8 cellular contexts compared by ENCODE assay signal in genomic region chr9:113886003-113886324, GRCh38. TPM values are rescaled to one million over a fixed set of nuclear protein-coding genes. Genes with fewer than 3 reads are reported as not detected.
DNase-seq lines count a peak whose midpoint lies in the region; ATAC-seq and TF ChIP-seq lines count a peak whose summit lies in the region.

No MANE protein-coding gene starts in this region.

- H2AFZ ChIP-seq in GM23338, result no peak overlapping the region

- H3K9ac ChIP-seq in skeletal muscle tissue (ENCODE audit: low read depth in 1 of 3, low read length in 3 of 3), result peak overlapping the region in 2 of 3 donors; percentile 0 to 34

- H3K4me1 ChIP-seq in GM23338 (ENCODE audit: insufficient read depth) (peaks cover 30% of the 10 kb centered on the region), skeletal muscle tissue (ENCODE audit: control insufficient read depth in 3 of 3, insufficient read depth in 3 of 3, low read length in 3 of 3) (peaks cover 25 to 38% (median 34%) of the 10 kb centered on the region in 3 donors)

- no peak for TF ChIP-seq POLR2A in GM18505 (IDR thresholded peaks at IDR 0.05; ENCODE audit: borderline replicate concordance, extremely low read depth, insufficient read depth, insufficient read length)

- H3K9me3 ChIP-seq in skeletal muscle tissue (ENCODE audit: control insufficient read depth in 3 of 3, low read length in 3 of 3), result no peaks in the 10 kb centered on the region

- H3K27ac Mint-ChIP-seq in GM23338, result peak overlapping the region; percentile 53; the same call in 1 of the 2 replicates
- H3K27ac Mint-ChIP-seq in activated T-helper 1 cell treated with anti-CD3 and anti-CD28 coated beads, Interleukin-12 subunit alpha, Interleukin-12 subunit beta, Interleukin-2, Interleukin-4 antibody, amounts not matched to agents 30 ng/mL and 10 ng/mL and 1 ng/mL, durations not matched to agents 14 hours and 24 hours and 36 hours, result no peak overlapping the region

- H3K27me3 ChIP-seq in GM23338 (ENCODE audit: insufficient read depth) (no peaks in the 10 kb centered on the region), skeletal muscle tissue (ENCODE audit: control insufficient read depth in 3 of 3, insufficient read depth in 3 of 3, low read length in 3 of 3) (no peaks in the 10 kb centered on the region)

- no peak for TF ChIP-seq CTCF in GM23338 (conservative IDR thresholded peaks at IDR 0.05; ENCODE audit: low read depth in 2 of 2)

- H3K4me1 Mint-ChIP-seq in GM23338, result peaks cover 63% of the 10 kb centered on the region
- H3K4me1 Mint-ChIP-seq in activated T-helper 1 cell treated with anti-CD3 and anti-CD28 coated beads, Interleukin-12 subunit alpha, Interleukin-12 subunit beta, Interleukin-2, Interleukin-4 antibody, amounts not matched to agents 30 ng/mL and 10 ng/mL and 1 ng/mL, durations not matched to agents 14 hours and 24 hours and 36 hours (ENCODE audit: low read depth), result peaks cover 22% of the 10 kb centered on the region

- H3K36me3 Mint-ChIP-seq in GM23338 (ENCODE audit: low read depth), result peaks cover 24% of the 10 kb centered on the region
- no peaks in the 10 kb centered on the region for H3K36me3 Mint-ChIP-seq in activated T-helper 1 cell treated with anti-CD3 and anti-CD28 coated beads, Interleukin-12 subunit alpha, Interleukin-12 subunit beta, Interleukin-2, Interleukin-4 antibody, amounts not matched to agents 30 ng/mL and 10 ng/mL and 1 ng/mL, durations not matched to agents 14 hours and 24 hours and 36 hours (ENCODE audit: low read depth)

- DNase-seq in GM23338 (ENCODE audit: low spot score) (no peak), left ventricle myocardium superior (no peak)
- DNase-seq in activated T-helper 1 cell treated with anti-CD3 and anti-CD28 coated beads, Interleukin-12 subunit alpha, Interleukin-12 subunit beta, Interleukin-2, Interleukin-4 antibody, amounts not matched to agents 30 ng/mL and 10 ng/mL and 1 ng/mL, durations not matched to agents 14 hours and 24 hours and 36 hours (ENCODE audit: low spot score), result no peak

- no peak overlapping the region for H3K4me3 Mint-ChIP-seq in GM23338
- peak overlapping the region; percentile 68 for H3K4me3 Mint-ChIP-seq in activated T-helper 1 cell treated with anti-CD3 and anti-CD28 coated beads, Interleukin-12 subunit alpha, Interleukin-12 subunit beta, Interleukin-2, Interleukin-4 antibody, amounts not matched to agents 30 ng/mL and 10 ng/mL and 1 ng/mL, durations not matched to agents 14 hours and 24 hours and 36 hours

- H3K79me2 ChIP-seq in GM23338 (replicated peaks; ENCODE audit: insufficient read depth), result peaks cover 89% of the 10 kb centered on the region

- H3K27ac ChIP-seq in GM23338 (ENCODE audit: low read depth) (0 out of 2 replicates have a peak overlapping the region, but pooled peaks have one; percentile 13), skeletal muscle tissue (ENCODE audit: low read depth, low read length) (peak overlapping the region; percentile 28)

- peak; percentile 10 for ATAC-seq in GM23338
- ATAC-seq in left ventricle myocardium superior, result peak; percentile 73
- no peak for ATAC-seq in GM18867 (IDR thresholded peaks at IDR 0.05; ENCODE audit: unreplicated experiment)
- ATAC-seq in GM18505 (IDR thresholded peaks at IDR 0.05; ENCODE audit: unreplicated experiment), result no peak
- ATAC-seq in GM21367 (IDR thresholded peaks at IDR 0.05; ENCODE audit: unreplicated experiment), result no peak
- ATAC-seq in GM21576 (IDR thresholded peaks at IDR 0.05; ENCODE audit: unreplicated experiment), result no peak

- no peak overlapping the region for H3K4me3 ChIP-seq in GM23338
- peak overlapping the region in 2 of 3 donors; percentile 1 to 40 for H3K4me3 ChIP-seq in skeletal muscle tissue (ENCODE audit: low read length in 3 of 3)

- H3K9me3 Mint-ChIP-seq in GM23338, result peaks cover 11% of the 10 kb centered on the region
- peaks cover 10% of the 10 kb centered on the region for H3K9me3 Mint-ChIP-seq in activated T-helper 1 cell treated with anti-CD3 and anti-CD28 coated beads, Interleukin-12 subunit alpha, Interleukin-12 subunit beta, Interleukin-2, Interleukin-4 antibody, amounts not matched to agents 30 ng/mL and 10 ng/mL and 1 ng/mL, durations not matched to agents 14 hours and 24 hours and 36 hours

- peak overlapping the region; percentile 28; the same call in 1 of the 2 replicates for H3K4me2 ChIP-seq in GM23338

- no peaks in the 10 kb centered on the region for H3F3A ChIP-seq in GM23338 (replicated peaks; ENCODE audit: low read depth)

- 0 out of 2 replicates have a peak, but pooled peaks cover 5% of the 10 kb centered on the region for H3K9me2 ChIP-seq in GM23338 (ENCODE audit: insufficient read depth)

- no peaks in the 10 kb centered on the region for H3K36me3 ChIP-seq in GM23338 (ENCODE audit: insufficient read depth)
- H3K36me3 ChIP-seq in skeletal muscle tissue (ENCODE audit: control insufficient read depth in 3 of 3, insufficient read depth in 3 of 3, low read length in 3 of 3), result no peaks in the 10 kb centered on the region

- no peaks in the 10 kb centered on the region; the same call in 1 of the 2 replicates for H4K20me1 ChIP-seq in GM23338 (replicated peaks; ENCODE audit: insufficient read depth)

- intact Hi-C loops in activated T-helper 1 cell treated with anti-CD3 and anti-CD28 coated beads, Interleukin-12 subunit alpha, Interleukin-12 subunit beta, Interleukin-2, Interleukin-4 antibody, amounts not matched to agents 30 ng/mL and 10 ng/mL and 1 ng/mL, durations not matched to agents 14 hours and 24 hours and 36 hours (cut with micrococcal nuclease), result no loop called here
- intact Hi-C loops in left ventricle myocardium superior (cut with micrococcal nuclease), result no loop called here

- H3K27me3 Mint-ChIP-seq in GM23338 (ENCODE audit: insufficient read depth, low read depth, poor library complexity), result peaks cover 6% of the 10 kb centered on the region
- peaks cover 6% of the 10 kb centered on the region for H3K27me3 Mint-ChIP-seq in activated T-helper 1 cell treated with anti-CD3 and anti-CD28 coated beads, Interleukin-12 subunit alpha, Interleukin-12 subunit beta, Interleukin-2, Interleukin-4 antibody, amounts not matched to agents 30 ng/mL and 10 ng/mL and 1 ng/mL, durations not matched to agents 14 hours and 24 hours and 36 hours (ENCODE audit: insufficient read depth)

TF ChIP-seq in GM23338, 12 proteins besides CTCF, POLR2A, EP300 and RAD21 (continues in another document):
- TF ChIP-seq EZH2phosphoT487 (IDR thresholded peaks at IDR 0.05; ENCODE audit: unreplicated experiment), result no peak
- no peak for TF ChIP-seq STAT1 (IDR thresholded peaks at IDR 0.05; ENCODE audit: unreplicated experiment)
- no peak for TF ChIP-seq CREB1 (CRISPR knock-in tag; IDR thresholded peaks at IDR 0.05; ENCODE audit: low read depth)
- no peak for TF ChIP-seq NANOG (IDR thresholded peaks at IDR 0.05; ENCODE audit: borderline replicate concordance)

RNA-seq across cellular contexts. Expression of gene ZNF618, which starts 9.9 kb away (rescaled TPM):
- 19.6 and 22.1 TPM in 2 replicates for total RNA-seq in GM23338 (2014; rRNA removed; shearing (Covaris generic))
- 10.3 and 12.1 TPM in 2 replicates for polyA plus RNA-seq in GM23338 (2016; fragmentation: Nextera tagmentation; extraction: Ambion mirVana)
- total RNA-seq in activated T-helper 1 cell treated with anti-CD3 and anti-CD28 coated beads, Interleukin-12 subunit alpha, Interleukin-12 subunit beta, Interleukin-2, Interleukin-4 antibody, amounts not matched to agents 30 ng/mL and 10 ng/mL and 1 ng/mL, durations not matched to agents 14 hours and 24 hours and 36 hours, result 0.07 and 0.16 TPM in 2 replicates
- total RNA-seq in left ventricle myocardium superior, result 1.5 TPM
- 4.7 TPM for total RNA-seq in skeletal muscle tissue

Comparison
In these comparisons a context has a peak if more than half of its experiments do, and no peak if none do; other contexts are left out.
1. ATAC-seq: peak in GM23338 (single experiment) and left ventricle myocardium superior (single experiment); none in GM18867 (single experiment), GM18505 (single experiment), GM21367 (single experiment) and GM21576 (single experiment).